ENCODE assay signal across 15 cellular contexts in the genomic region with DNA sequence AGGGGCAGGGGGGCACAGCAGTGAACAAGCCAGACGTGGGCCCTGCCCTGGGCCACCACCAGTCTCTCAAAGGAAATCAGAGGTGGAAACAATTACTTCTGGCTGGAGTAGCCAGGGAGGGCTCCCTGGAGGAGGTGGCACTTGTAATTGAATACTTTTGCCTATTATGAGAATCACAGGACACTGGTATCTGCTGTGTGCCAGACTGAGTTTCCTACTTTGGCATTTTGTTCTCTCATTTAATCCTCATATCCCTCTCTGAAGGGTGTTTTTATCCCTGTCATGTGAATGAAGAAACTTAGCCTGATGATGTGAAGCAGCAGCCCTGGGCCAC.
"Had no signal": no experiment of that assay in that cellular context is flagged by ENCODE, and none has a peak within 500 bp of the region (broad histone marks: within the 10 kb centered on the region; RNA-seq: fewer than 3 reads in every experiment).

No MANE protein-coding gene starts in this region.

- H3K4me1 Mint-ChIP-seq: activated CD4-positive, alpha-beta memory T cell treated with anti-CD3 and anti-CD28 coated beads, Interleukin-2, amount 10 ng/mL, durations not matched to agents 7 days and 5 days; activated naive CD8-positive, alpha-beta T cell treated with anti-CD3 and anti-CD28 coated beads, Interleukin-2, amount 10 ng/mL, durations not matched to agents 7 days and 5 days had no signal

- H3K27ac Mint-ChIP-seq: activated CD4-positive, alpha-beta memory T cell treated with anti-CD3 and anti-CD28 coated beads, Interleukin-2, amount 10 ng/mL, durations not matched to agents 7 days and 5 days; activated naive CD8-positive, alpha-beta T cell treated with anti-CD3 and anti-CD28 coated beads, Interleukin-2, amount 10 ng/mL, durations not matched to agents 7 days and 5 days; nephron had no signal

- H3K9me3 ChIP-seq: ascending aorta, tibial artery had no signal

- H3K4me3 ChIP-seq: ascending aorta, tibial artery had no signal

- H3K36me3 ChIP-seq: ascending aorta, tibial artery had no signal

- H3K4me3 Mint-ChIP-seq: activated CD4-positive, alpha-beta memory T cell treated with anti-CD3 and anti-CD28 coated beads, Interleukin-2, amount 10 ng/mL, durations not matched to agents 7 days and 5 days; activated naive CD8-positive, alpha-beta T cell treated with anti-CD3 and anti-CD28 coated beads, Interleukin-2, amount 10 ng/mL, durations not matched to agents 7 days and 5 days; effector memory CD8-positive, alpha-beta T cell had no signal

- H3K9me3 Mint-ChIP-seq: activated CD4-positive, alpha-beta memory T cell treated with anti-CD3 and anti-CD28 coated beads, Interleukin-2, amount 10 ng/mL, durations not matched to agents 7 days and 5 days; activated naive CD8-positive, alpha-beta T cell treated with anti-CD3 and anti-CD28 coated beads, Interleukin-2, amount 10 ng/mL, durations not matched to agents 7 days and 5 days; effector memory CD8-positive, alpha-beta T cell; nephron had no signal

- DNase-seq: activated CD4-positive, alpha-beta memory T cell treated with anti-CD3 and anti-CD28 coated beads, Interleukin-2, amount 10 ng/mL, durations not matched to agents 7 days and 5 days; activated gamma-delta T cell; activated naive CD8-positive, alpha-beta T cell treated with anti-CD3 and anti-CD28 coated beads, Interleukin-2, amount 10 ng/mL, durations not matched to agents 7 days and 5 days; activated T-cell treated with anti-CD3 and anti-CD28 coated beads, Interleukin-2, amount 50 U/mL, for 48 hours; central memory CD4-positive, alpha-beta T cell; cortex of kidney; effector memory CD8-positive, alpha-beta T cell; erythroblast; mesendoderm; SIG-M5; stimulated activated CD4-positive, alpha-beta T cell treated with anti-CD3 and anti-CD28 coated beads, Interleukin-4, amount 100 ng/mL, for 4 hours; T-helper 9 cell; tibial artery had no signal

- H3K36me3 Mint-ChIP-seq: activated naive CD8-positive, alpha-beta T cell treated with anti-CD3 and anti-CD28 coated beads, Interleukin-2, amount 10 ng/mL, durations not matched to agents 7 days and 5 days had no signal

- ATAC-seq: effector memory CD8-positive, alpha-beta T cell had no signal

- H3K27ac ChIP-seq: ascending aorta, tibial artery had no signal
